In genomic region chr1:170424346-170424745, GRCh38 we compare ENCODE assay signal across 24 cellular contexts.
"Had no signal": no experiment of that assay in that cellular context is flagged by ENCODE, and none has a peak within 500 bp of the region (broad histone marks: within the 10 kb centered on the region; RNA-seq: fewer than 3 reads in every experiment).

No MANE protein-coding gene starts in this region.

- H3K27me3 ChIP-seq: heart right ventricle, neutrophil, pancreas, right atrium auricular region, suprapubic skin, transverse colon had no signal

- DNase-seq: activated CD4-positive, alpha-beta T cell treated with anti-CD3 and anti-CD28 coated beads, Interleukin-2, amount 10 ng/mL, durations not matched to agents 7 days and 5 days; activated CD8-positive, alpha-beta T cell treated with anti-CD3 and anti-CD28 coated beads for 36 hours; activated gamma-delta T cell treated with Interleukin-2 at 50 U/mL for 16 hours; aorta; dermis blood vessel endothelial cell; effector CD8-positive, alpha-beta T cell; heart right ventricle; islet precursor cell; left cardiac atrium; pancreas; psoas muscle; stimulated activated CD4-positive, alpha-beta T cell treated with anti-CD3 and anti-CD28 coated beads, Interleukin-12 subunit alpha, Interleukin-12 subunit beta, amount 100 ng/mL, for 4 hours; stomach; transverse colon had no signal

- ATAC-seq: activated CD4-positive, CD25-positive, alpha-beta regulatory T cell treated with anti-CD3 and anti-CD28 coated beads, Interleukin-2, amount 50 U/mL, for 24 hours; activated CD8-positive, alpha-beta T cell treated with anti-CD3 and anti-CD28 coated beads for 36 hours; heart right ventricle; left cardiac atrium; pancreas; psoas muscle; stimulated activated effector memory CD8-positive, alpha-beta T cell treated with anti-CD3 and anti-CD28 coated beads, Interleukin-12 subunit alpha, Interleukin-12 subunit beta, amount 100 ng/mL, for 72 hours had no signal

- H3K9me3 ChIP-seq: neutrophil, pancreas, psoas muscle, right atrium auricular region, suprapubic skin, transverse colon had no signal

- H3K4me3 Mint-ChIP-seq: activated CD4-positive, alpha-beta T cell treated with anti-CD3 and anti-CD28 coated beads, Interleukin-2, amount 10 ng/mL, durations not matched to agents 7 days and 5 days; activated CD8-positive, alpha-beta T cell treated with anti-CD3 and anti-CD28 coated beads for 36 hours; activated naive CD4-positive, alpha-beta T cell treated with anti-CD3 and anti-CD28 coated beads, Interleukin-2, amount 50 U/mL, for 24 hours; activated T-helper 1 cell treated with anti-CD3 and anti-CD28 coated beads, Interleukin-12 subunit alpha, Interleukin-12 subunit beta, Interleukin-2, Interleukin-4 antibody, amounts not matched to agents 30 ng/mL and 10 ng/mL and 1 ng/mL, durations not matched to agents 14 hours and 24 hours and 36 hours; brain; nephron; stimulated activated effector memory CD8-positive, alpha-beta T cell treated with anti-CD3 and anti-CD28 coated beads, Interleukin-12 subunit alpha, Interleukin-12 subunit beta, amount 100 ng/mL, for 72 hours had no signal

- H3K27ac Mint-ChIP-seq: activated CD4-positive, alpha-beta T cell treated with anti-CD3 and anti-CD28 coated beads, Interleukin-2, amount 10 ng/mL, durations not matched to agents 7 days and 5 days; activated CD8-positive, alpha-beta T cell treated with anti-CD3 and anti-CD28 coated beads for 36 hours; activated naive CD4-positive, alpha-beta T cell treated with anti-CD3 and anti-CD28 coated beads, Interleukin-2, amount 50 U/mL, for 24 hours; activated T-helper 1 cell treated with anti-CD3 and anti-CD28 coated beads, Interleukin-12 subunit alpha, Interleukin-12 subunit beta, Interleukin-2, Interleukin-4 antibody, amounts not matched to agents 30 ng/mL and 10 ng/mL and 1 ng/mL, durations not matched to agents 14 hours and 24 hours and 36 hours; brain; nephron; stimulated activated effector memory CD8-positive, alpha-beta T cell treated with anti-CD3 and anti-CD28 coated beads, Interleukin-12 subunit alpha, Interleukin-12 subunit beta, amount 100 ng/mL, for 72 hours had no signal

- H3K27ac ChIP-seq: heart right ventricle, neutrophil, pancreas, psoas muscle, right atrium auricular region, stomach, suprapubic skin, transverse colon, VCaP had no signal

- H3K4me1 Mint-ChIP-seq: activated CD4-positive, alpha-beta T cell treated with anti-CD3 and anti-CD28 coated beads, Interleukin-2, amount 10 ng/mL, durations not matched to agents 7 days and 5 days; activated naive CD4-positive, alpha-beta T cell treated with anti-CD3 and anti-CD28 coated beads, Interleukin-2, amount 50 U/mL, for 24 hours; brain; stimulated activated effector memory CD8-positive, alpha-beta T cell treated with anti-CD3 and anti-CD28 coated beads, Interleukin-12 subunit alpha, Interleukin-12 subunit beta, amount 100 ng/mL, for 72 hours had no signal

- H3K4me3 ChIP-seq: heart right ventricle, pancreas, psoas muscle, right atrium auricular region, stomach, suprapubic skin, transverse colon had no signal

- H3K36me3 ChIP-seq: heart right ventricle, neutrophil, pancreas, right atrium auricular region, stomach, suprapubic skin, transverse colon had no signal

- H3K4me1 ChIP-seq: heart right ventricle, pancreas, psoas muscle, right atrium auricular region, stomach, suprapubic skin, transverse colon had no signal

- H3K9me3 Mint-ChIP-seq: activated CD8-positive, alpha-beta T cell treated with anti-CD3 and anti-CD28 coated beads for 36 hours; activated naive CD4-positive, alpha-beta T cell treated with anti-CD3 and anti-CD28 coated beads, Interleukin-2, amount 50 U/mL, for 24 hours; stimulated activated effector memory CD8-positive, alpha-beta T cell treated with anti-CD3 and anti-CD28 coated beads, Interleukin-12 subunit alpha, Interleukin-12 subunit beta, amount 100 ng/mL, for 72 hours had no signal
